10 cellular contexts compared by ENCODE assay signal in genomic region chr6:166625356-166625755, GRCh38. TPM values are rescaled to one million over a fixed set of nuclear protein-coding genes. Genes with fewer than 3 reads are reported as not detected.
DNase-seq lines count a peak whose midpoint lies in the region; ATAC-seq, FAIRE-seq and TF ChIP-seq lines count a peak whose summit lies in the region.
"Had no signal": no experiment of that assay in that cellular context is flagged by ENCODE, and none has a peak within 500 bp of the region (broad histone marks: within the 10 kb centered on the region; RNA-seq: fewer than 3 reads in every experiment).

No MANE protein-coding gene starts in this region.

- no peak for ATAC-seq in activated T-cell treated with anti-CD3 and anti-CD28 coated beads, Interleukin-2, amount 50 U/mL, for 4 hours

- H3K36me3 Mint-ChIP-seq in activated T-cell treated with anti-CD3 and anti-CD28 coated beads, Interleukin-2, amount 50 U/mL, for 4 hours (ENCODE audit: insufficient read depth): no peaks in the 10 kb centered on the region
- H3K36me3 Mint-ChIP-seq in astrocyte (ENCODE audit: low read depth, unreplicated experiment) (no peaks in the 10 kb centered on the region), immature natural killer cell (no peaks in the 10 kb centered on the region)

- H3K36me3 ChIP-seq in astrocyte (ENCODE audit: insufficient read depth, low read length): no peaks in the 10 kb centered on the region
- no peaks in the 10 kb centered on the region for H3K36me3 ChIP-seq in testis (ENCODE audit: low read depth, missing control alignments)

- TF ChIP-seq POLR2A in testis (IDR thresholded peaks at IDR 0.05): no peak

- H3K9me3 ChIP-seq in astrocyte (ENCODE audit: insufficient read depth, low read depth, low read length) (no peaks in the 10 kb centered on the region), testis (no peaks in the 10 kb centered on the region)

- no peaks in the 10 kb centered on the region for H4K20me1 ChIP-seq in astrocyte (ENCODE audit: insufficient read depth, low read length)

- H3K27ac Mint-ChIP-seq in astrocyte (ENCODE audit: unreplicated experiment): peak overlapping the region; percentile 96
- no peak overlapping the region for H3K27ac Mint-ChIP-seq in immature natural killer cell

- peaks cover 33% of the 10 kb centered on the region for H3K27me3 Mint-ChIP-seq in activated T-cell treated with anti-CD3 and anti-CD28 coated beads, Interleukin-2, amount 50 U/mL, for 4 hours (ENCODE audit: low read depth)
- H3K27me3 Mint-ChIP-seq in astrocyte (ENCODE audit: low read depth, unreplicated experiment) (no peaks in the 10 kb centered on the region), immature natural killer cell (ENCODE audit: low read depth in 3 of 3) (peaks cover 20 to 26% (median 20%) of the 10 kb centered on the region in 3 donors)

- FAIRE-seq in astrocyte (lab: Jason Lieb, UNC): no peak
- FAIRE-seq: GM18507 had no signal

- H3K27me3 ChIP-seq in astrocyte (ENCODE audit: insufficient read depth, low read length) (no peaks in the 10 kb centered on the region), testis (no peaks in the 10 kb centered on the region)

- peak overlapping the region; percentile 93 for H3K9ac ChIP-seq in astrocyte (ENCODE audit: low read length)

- H3K4me1 Mint-ChIP-seq in activated T-cell treated with anti-CD3 and anti-CD28 coated beads, Interleukin-2, amount 50 U/mL, for 4 hours (ENCODE audit: low read depth): peaks cover 14% of the 10 kb centered on the region
- peaks cover 50% of the 10 kb centered on the region for H3K4me1 Mint-ChIP-seq in astrocyte (ENCODE audit: low read depth, unreplicated experiment)
- H3K4me1 Mint-ChIP-seq in immature natural killer cell: peaks cover 16 to 18% of the 10 kb centered on the region in 2 donors

- TF ChIP-seq CTCF in astrocyte (IDR thresholded peaks at IDR 0.05; ENCODE audit: insufficient read depth, low read depth, low read length): no peak
- no peak for TF ChIP-seq CTCF in testis (IDR thresholded peaks at IDR 0.05)

- no peak for DNase-seq in activated T-cell treated with anti-CD3 and anti-CD28 coated beads, Interleukin-2, amount 50 U/mL, for 4 hours
- DNase-seq in activated T-cell treated with anti-CD3 and anti-CD28 coated beads, Interleukin-2, amount 50 U/mL, for 1 hour: no peak
- no peak for DNase-seq in astrocyte (ENCODE audit: low read depth)
- no peak for DNase-seq in immature natural killer cell
- DNase-seq in testis: peak; percentile 57
- no peak for DNase-seq in NCI-H526 treated with DMSO at 0.1 percent for 48 hours (lab: John Stamatoyannopoulos, UW)
- no peak for DNase-seq in NCI-H1417 treated with DMSO at 0.1 percent for 48 hours (lab: John Stamatoyannopoulos, UW)
- no peak for DNase-seq in ecto neural progenitor cell (ENCODE audit: low spot score)
- DNase-seq: RPMI8226 had no signal

- H3K79me2 ChIP-seq in astrocyte (ENCODE audit: insufficient read depth, low read length): peaks cover 53% of the 10 kb centered on the region

- H3K27ac ChIP-seq in astrocyte (ENCODE audit: low read depth, low read length) (peak overlapping the region; percentile 66), testis (no peak overlapping the region)

- H3K4me1 ChIP-seq in astrocyte (ENCODE audit: insufficient read depth, low read length): peaks cover 55% of the 10 kb centered on the region
- peaks cover 21% of the 10 kb centered on the region for H3K4me1 ChIP-seq in testis

- intact Hi-C loops in testis (cut with DNase I; ENCODE audit: low total_unique reads): no loop called here

- no peak overlapping the region for H2AFZ ChIP-seq in astrocyte (ENCODE audit: low read depth, low read length)

- peak overlapping the region; percentile 82 for H3K4me3 Mint-ChIP-seq in activated T-cell treated with anti-CD3 and anti-CD28 coated beads, Interleukin-2, amount 50 U/mL, for 4 hours
- H3K4me3 Mint-ChIP-seq in astrocyte (ENCODE audit: unreplicated experiment): peak overlapping the region; percentile 91
- H3K4me3 Mint-ChIP-seq in immature natural killer cell: peak overlapping the region in 4 of 5 donors; percentile 66 to 80 (median 74)

- 34 to 38% methylated on average over 5 of the region's 5 CpGs for WGBS in testis, 2 donors

- peak overlapping the region; percentile 96 for H3K4me2 ChIP-seq in astrocyte (ENCODE audit: low read length)

- H3K9me3 Mint-ChIP-seq in activated T-cell treated with anti-CD3 and anti-CD28 coated beads, Interleukin-2, amount 50 U/mL, for 4 hours: no peaks in the 10 kb centered on the region
- H3K9me3 Mint-ChIP-seq in astrocyte (ENCODE audit: unreplicated experiment): no peaks in the 10 kb centered on the region
- no peaks in the 10 kb centered on the region for H3K9me3 Mint-ChIP-seq in immature natural killer cell

- H3K4me3 ChIP-seq in astrocyte (ENCODE audit: insufficient read depth, low read depth, low read length) (peak overlapping the region; percentile 88), testis (no peak overlapping the region)

RNA-seq across cellular contexts. Expression of gene RPS6KA2, which starts 1.7 kb away (rescaled TPM):
- 1 to 10 TPM; 2.8 to 6.2 (median 6.0) TPM for total RNA-seq in activated T-cell treated with anti-CD3 and anti-CD28 coated beads, Interleukin-2, amount 50 U/mL, for 4 hours
- total RNA-seq in astrocyte (33.5 and 38.8 TPM in 2 replicates), testis (10 to 100 TPM; 19.8 to 21.7 TPM)
- polyA plus RNA-seq in immature natural killer cell (1 to 10 TPM; 2.5 to 5.3 (median 3.4) TPM), testis (ENCODE audit: insufficient read depth, low read depth, low replicate concordance) (18.4 TPM)

RNA-seq across cellular contexts. Expression of gene RAMACL, which starts 38.9 kb away (rescaled TPM):
- 1 to 10 TPM in 1 of 3 donors, under 1 TPM in 1, not detected in 1; 0.15 to 4.6 TPM for total RNA-seq in activated T-cell treated with anti-CD3 and anti-CD28 coated beads, Interleukin-2, amount 50 U/mL, for 4 hours
- total RNA-seq in astrocyte (1.2 and 1.3 TPM in 2 replicates), testis (1 to 10 TPM; 1.7 to 1.9 TPM)
- polyA plus RNA-seq in immature natural killer cell (under 1 TPM; 0.18 to 0.58 (median 0.38) TPM), testis (ENCODE audit: insufficient read depth, low read depth, low replicate concordance) (not detected)
